Comparison of ENCODE assay signal across 19 cellular contexts in the genomic region with DNA sequence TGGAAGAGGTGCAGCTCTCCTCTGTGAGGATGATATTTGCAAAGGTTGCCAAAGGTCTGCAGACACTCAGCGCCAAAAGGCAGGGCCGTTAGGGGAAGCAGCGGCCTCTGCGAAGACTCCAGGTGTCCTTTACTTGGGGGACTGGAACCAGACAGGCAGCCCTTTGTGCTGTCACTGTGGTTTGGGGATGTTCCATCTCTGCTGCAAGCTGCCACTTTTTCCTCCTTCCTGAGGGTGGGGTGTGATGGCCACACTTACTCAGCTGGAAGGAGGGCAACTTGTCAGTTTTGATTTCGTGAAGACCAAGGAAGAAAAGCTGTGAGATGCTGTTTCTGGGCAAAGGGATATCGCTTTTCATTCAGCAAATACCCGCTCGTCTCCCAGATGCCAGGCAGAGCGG.
DNase-seq lines count a peak whose midpoint lies in the region; ATAC-seq and TF ChIP-seq lines count a peak whose summit lies in the region.
"Had no signal": no experiment of that assay in that cellular context is flagged by ENCODE, and none has a peak within 500 bp of the region (broad histone marks: within the 10 kb centered on the region; RNA-seq: fewer than 3 reads in every experiment).

No MANE protein-coding gene starts in this region.

- H4K20me1 ChIP-seq in BLaER1 (0 out of 2 replicates have a peak, but pooled peaks cover 5% of the 10 kb centered on the region), DND-41 (ENCODE audit: insufficient read depth, low read length) (no peaks in the 10 kb centered on the region)

- H3K4me2 ChIP-seq in BLaER1 (peak overlapping the region; percentile 42), DND-41 (ENCODE audit: insufficient read depth, low read length) (no peak overlapping the region)
- H3K4me2 ChIP-seq: GM23338 had no signal

- H3K27ac Mint-ChIP-seq in immature natural killer cell, result peak overlapping the region in 4 of 6 donors; percentile 31 to 58 (median 49)
- H3K27ac Mint-ChIP-seq: B cell; CD8-positive, alpha-beta T cell; GM23338 had no signal

- H3K36me3 Mint-ChIP-seq in immature natural killer cell, result no peaks in the 10 kb centered on the region
- H3K36me3 Mint-ChIP-seq: CD8-positive, alpha-beta T cell had no signal

- no peak for TF ChIP-seq CTCF in DND-41 (IDR thresholded peaks at IDR 0.05; ENCODE audit: borderline replicate concordance, extremely low read depth, low read length, poor library complexity, severe bottlenecking)

- peaks cover 0 to 5% (median 2%) of the 10 kb centered on the region in 6 donors for H3K9me3 Mint-ChIP-seq in immature natural killer cell
- H3K9me3 Mint-ChIP-seq: CD8-positive, alpha-beta T cell had no signal

- H3K9ac ChIP-seq in BLaER1, result 0 out of 2 replicates have a peak overlapping the region, but pooled peaks have one; percentile 15
- no peak overlapping the region for H3K9ac ChIP-seq in DND-41 (ENCODE audit: low read depth, low read length)

- no peaks in the 10 kb centered on the region for H3K79me2 ChIP-seq in DND-41 (ENCODE audit: insufficient read depth, low read length)

- H3K27ac ChIP-seq in BLaER1 (no peak overlapping the region), DND-41 (ENCODE audit: low read length) (no peak overlapping the region)

- H3K9me3 ChIP-seq in BLaER1, result peaks cover 2% of the 10 kb centered on the region
- no peaks in the 10 kb centered on the region for H3K9me3 ChIP-seq in DND-41 (ENCODE audit: insufficient read depth, low read length, severe bottlenecking)

- DNase-seq in DND-41 (no peak), NCI-H69 (lab: John Stamatoyannopoulos, UW) (peak; percentile 46), immature natural killer cell (no peak), T1000 (lab: John Stamatoyannopoulos, UW) (no peak), DMS53 (lab: John Stamatoyannopoulos, UW) (no peak), left ventricle myocardium superior (no peak)
- DNase-seq: ACHN; CD8-positive, alpha-beta T cell; DMS79 treated with DMSO at 0.1 percent for 48 hours; KG1; NCI-H1417 treated with DMSO at 0.1 percent for 48 hours; NCI-H2029 treated with DMSO at 0.1 percent for 48 hours; NCI-H226; NCI-H526 treated with DMSO at 0.1 percent for 48 hours; PC-3; T-helper 1 cell had no signal

- H3K36me3 ChIP-seq in BLaER1 (no peaks in the 10 kb centered on the region), DND-41 (ENCODE audit: insufficient read depth, low read length) (no peaks in the 10 kb centered on the region)

- H3K27me3 ChIP-seq in BLaER1, result no peaks in the 10 kb centered on the region
- no peaks in the 10 kb centered on the region for H3K27me3 ChIP-seq in DND-41 (ENCODE audit: insufficient read depth, low read length, poor library complexity)

- intact Hi-C loops in left ventricle myocardium superior (cut with micrococcal nuclease), result no loop called here

- H3K4me3 ChIP-seq in BLaER1 (no peak overlapping the region), DND-41 (ENCODE audit: low read depth in 1 of 2, low read length in 2 of 2) (no peak overlapping the region)
- H3K4me3 ChIP-seq: GM23338 had no signal

- H2AFZ ChIP-seq in DND-41 (ENCODE audit: low read depth, low read length), result no peak overlapping the region
- H2AFZ ChIP-seq: GM23338 had no signal

- H3K4me1 Mint-ChIP-seq in immature natural killer cell, result peaks cover 31 to 37% of the 10 kb centered on the region in 2 donors
- H3K4me1 Mint-ChIP-seq: B cell, GM23338 had no signal

- ATAC-seq in DND-41 (ENCODE audit: insufficient read depth, low read depth), result peak; percentile 45; the same call in 1 of the 3 replicates
- ATAC-seq in left ventricle myocardium superior, result no peak
- ATAC-seq: CD8-positive, alpha-beta T cell; GM23338; PC-3 had no signal

- H3K4me1 ChIP-seq in BLaER1 (peaks cover 27% of the 10 kb centered on the region), DND-41 (ENCODE audit: insufficient read depth, low read length) (no peaks in the 10 kb centered on the region)

- peak overlapping the region in 1 of 5 donors; percentile 24 for H3K4me3 Mint-ChIP-seq in immature natural killer cell
- H3K4me3 Mint-ChIP-seq: B cell; CD8-positive, alpha-beta T cell; GM23338 had no signal

- peaks cover 18 to 28% (median 27%) of the 10 kb centered on the region in 3 donors for H3K27me3 Mint-ChIP-seq in immature natural killer cell (ENCODE audit: low read depth in 3 of 3)
